ENCODE assay signal across 21 cellular contexts in genomic region chr1:5896706-5897105, GRCh38.
DNase-seq lines count a peak whose midpoint lies in the region; ATAC-seq and TF ChIP-seq lines count a peak whose summit lies in the region.
"Had no signal": no experiment of that assay in that cellular context is flagged by ENCODE, and none has a peak within 500 bp of the region (broad histone marks: within the 10 kb centered on the region; RNA-seq: fewer than 3 reads in every experiment).

No MANE protein-coding gene starts in this region.

- peak overlapping the region; percentile 18 to 47 (median 25) for H3K27ac Mint-ChIP-seq in nephron
- no peak overlapping the region for H3K27ac Mint-ChIP-seq in CD4-positive, alpha-beta T cell
- H3K27ac Mint-ChIP-seq: activated T-helper 1 cell treated with anti-CD3 and anti-CD28 coated beads, Interleukin-12 subunit alpha, Interleukin-12 subunit beta, Interleukin-2, Interleukin-4 antibody, amounts not matched to agents 30 ng/mL and 10 ng/mL and 1 ng/mL, durations not matched to agents 14 hours and 24 hours and 36 hours had no signal

- peak overlapping the region in 1 of 3 experiments; percentile 20 for H3K4me3 Mint-ChIP-seq in nephron
- no peak overlapping the region for H3K4me3 Mint-ChIP-seq in CD4-positive, alpha-beta T cell
- H3K4me3 Mint-ChIP-seq: activated T-helper 1 cell treated with anti-CD3 and anti-CD28 coated beads, Interleukin-12 subunit alpha, Interleukin-12 subunit beta, Interleukin-2, Interleukin-4 antibody, amounts not matched to agents 30 ng/mL and 10 ng/mL and 1 ng/mL, durations not matched to agents 14 hours and 24 hours and 36 hours had no signal

- H3K4me1 ChIP-seq in iPS-20b (ENCODE audit: insufficient read depth, low read length) (peaks cover 17% of the 10 kb centered on the region; the same call in 1 of the 2 replicates), aorta (ENCODE audit: control insufficient read depth in 1 of 2, insufficient read depth in 2 of 2, low read length in 2 of 2) (no peaks in the 10 kb centered on the region)
- H3K4me1 ChIP-seq: gastrocnemius medialis, Peyer's patch, prostate gland had no signal

- intact Hi-C loops in Right ventricle myocardium superior (cut with DNase I), result no loop called here
- intact Hi-C loops in left ventricle myocardium superior (cut with micrococcal nuclease), result no loop called here
- intact Hi-C loops in aorta (cut with DNase I), result no loop called here
- intact Hi-C loops in CD4-positive, alpha-beta T cell (cut with DNase I, micrococcal nuclease), result no loop called here

- no peak for TF ChIP-seq CTCF in nephron (IDR thresholded peaks at IDR 0.05; ENCODE audit: unreplicated experiment in 3 of 3)
- no peak for TF ChIP-seq CTCF in CD4-positive, alpha-beta T cell (IDR thresholded peaks at IDR 0.05)

- DNase-seq in Right ventricle myocardium superior (peak; percentile 17), left ventricle myocardium superior (no peak), aorta (peak; percentile 24 to 44), DMS153 treated with DMSO at 0.1 percent for 48 hours (lab: John Stamatoyannopoulos, UW; ENCODE audit: unreplicated experiment) (no peak)
- no peak for DNase-seq in activated effector memory CD4-positive, alpha-beta T cell treated with Interleukin-2 at 50 U/mL for 16 hours
- DNase-seq in CD4-positive, alpha-beta T cell, result no peak
- DNase-seq: dermis blood vessel endothelial cell; gastrocnemius medialis; NCI-H2029; NCI-H446; Peyer's patch; stimulated activated CD4-positive, alpha-beta T cell treated with anti-CD3 and anti-CD28 coated beads, Interleukin-4, amount 100 ng/mL, for 4 hours had no signal

- no peaks in the 10 kb centered on the region for H3K9me3 ChIP-seq in iPS-20b (ENCODE audit: insufficient read depth, low read depth, low read length)
- H3K9me3 ChIP-seq in aorta (ENCODE audit: control insufficient read depth, low read length), result no peaks in the 10 kb centered on the region
- H3K9me3 ChIP-seq in CD4-positive, alpha-beta T cell (ENCODE audit: control insufficient read depth, low read length), result no peaks in the 10 kb centered on the region
- H3K9me3 ChIP-seq: gastrocnemius medialis, Peyer's patch, prostate gland had no signal

- H3K4me3 ChIP-seq in iPS-20b (ENCODE audit: low read length) (peak overlapping the region; percentile 51), aorta (ENCODE audit: low read length in 2 of 2) (no peak overlapping the region)
- H3K4me3 ChIP-seq: BLaER1, gastrocnemius medialis, lung, Peyer's patch, prostate gland, smooth muscle cell had no signal

- ATAC-seq in Right ventricle myocardium superior (ENCODE audit: poor library complexity) (no peak), left ventricle myocardium superior (no peak), aorta (ENCODE audit: low FRiP score) (no peak)
- no peak for ATAC-seq in CD4-positive, alpha-beta T cell (ENCODE audit: poor library complexity)
- ATAC-seq: gastrocnemius medialis, HCT116 had no signal

- H3K27me3 ChIP-seq in iPS-20b (ENCODE audit: insufficient read depth, low read length) (peaks cover 12% of the 10 kb centered on the region; the same call in 1 of the 2 replicates), aorta (ENCODE audit: control insufficient read depth in 1 of 2, insufficient read depth in 2 of 2, low read length in 1 of 2) (no peaks in the 10 kb centered on the region)
- no peaks in the 10 kb centered on the region for H3K27me3 ChIP-seq in CD4-positive, alpha-beta T cell (ENCODE audit: control insufficient read depth, insufficient read depth, low read length)
- H3K27me3 ChIP-seq: BLaER1, gastrocnemius medialis, Peyer's patch had no signal

- peaks cover 4% of the 10 kb centered on the region for H3K4me1 Mint-ChIP-seq in nephron
- H3K4me1 Mint-ChIP-seq in CD4-positive, alpha-beta T cell (ENCODE audit: low read depth), result no peaks in the 10 kb centered on the region

- H3K9me3 Mint-ChIP-seq in nephron, result no peaks in the 10 kb centered on the region
- no peaks in the 10 kb centered on the region for H3K9me3 Mint-ChIP-seq in CD4-positive, alpha-beta T cell
- H3K9me3 Mint-ChIP-seq: activated T-helper 1 cell treated with anti-CD3 and anti-CD28 coated beads, Interleukin-12 subunit alpha, Interleukin-12 subunit beta, Interleukin-2, Interleukin-4 antibody, amounts not matched to agents 30 ng/mL and 10 ng/mL and 1 ng/mL, durations not matched to agents 14 hours and 24 hours and 36 hours had no signal

- H3K36me3 ChIP-seq in iPS-20b (ENCODE audit: insufficient read depth, low read depth, low read length) (no peaks in the 10 kb centered on the region), aorta (ENCODE audit: control insufficient read depth in 1 of 2, insufficient read depth in 2 of 2, low read length in 1 of 2) (no peaks in the 10 kb centered on the region)
- H3K36me3 ChIP-seq: gastrocnemius medialis, Peyer's patch, prostate gland had no signal

- CTCF ChIA-PET in CD4-positive, alpha-beta T cell (lab: Charles Lee), result no interaction called here

- H3K9ac ChIP-seq in iPS-20b (ENCODE audit: low read depth, low read length), result peak overlapping the region; percentile 28; the same call in 1 of the 2 replicates
- H3K9ac ChIP-seq: BLaER1 had no signal

- H3K27ac ChIP-seq in iPS-20b (ENCODE audit: low read length) (no peak overlapping the region), aorta (ENCODE audit: low read depth in 1 of 2, low read length in 2 of 2) (no peak overlapping the region)
- H3K27ac ChIP-seq in CD4-positive, alpha-beta T cell (ENCODE audit: low read depth, low read length), result no peak overlapping the region
- H3K27ac ChIP-seq: gastrocnemius medialis, HL-60, Peyer's patch, prostate gland had no signal

- H3K36me3 Mint-ChIP-seq in nephron (ENCODE audit: low read depth), result peaks cover 50% of the 10 kb centered on the region
- no peaks in the 10 kb centered on the region for H3K36me3 Mint-ChIP-seq in CD4-positive, alpha-beta T cell (ENCODE audit: low read depth)

- H3K27me3 Mint-ChIP-seq in nephron (ENCODE audit: low read depth), result no peaks in the 10 kb centered on the region
- H3K27me3 Mint-ChIP-seq in CD4-positive, alpha-beta T cell, result no peaks in the 10 kb centered on the region

- WGBS in aorta, 2 donors, result 71 to 77% methylated on average over 13 of the region's 13 CpGs

- POLR2A ChIA-PET in CD4-positive, alpha-beta T cell (lab: Charles Lee), result no interaction called here

Comparison
In these comparisons a context has a peak if more than half of its experiments do, and no peak if none do; other contexts are left out.
1. DNase-seq: peak in Right ventricle myocardium superior (single experiment) and aorta (2 of 2); none in left ventricle myocardium superior (single experiment), activated effector memory CD4-positive, alpha-beta T cell treated with Interleukin-2 at 50 U/mL for 16 hours (single experiment), CD4-positive, alpha-beta T cell (0 of 10) and DMS153 treated with DMSO at 0.1 percent for 48 hours (single experiment).